ENCODE assay signal across 33 cellular contexts in genomic region chr5:81245871-81246235, GRCh38. TPM values are rescaled to one million over a fixed set of nuclear protein-coding genes. Genes with fewer than 3 reads are reported as not detected.
DNase-seq lines count a peak whose midpoint lies in the region; ATAC-seq and TF ChIP-seq lines count a peak whose summit lies in the region.
"Had no signal": no experiment of that assay in that cellular context is flagged by ENCODE, and none has a peak within 500 bp of the region (broad histone marks: within the 10 kb centered on the region; RNA-seq: fewer than 3 reads in every experiment).

No MANE protein-coding gene starts in this region.

- H3K9me3 ChIP-seq in gastrocnemius medialis = no peaks in the 10 kb centered on the region
- H3K9me3 ChIP-seq: BLaER1, MG63, transverse colon had no signal

- H3F3A ChIP-seq in GM23338 (replicated peaks; ENCODE audit: low read depth) = no peaks in the 10 kb centered on the region

- no peak overlapping the region for H2AFZ ChIP-seq in GM23338
- H2AFZ ChIP-seq: PC-9 had no signal

- H3K27ac Mint-ChIP-seq in GM23338 (peak overlapping the region; percentile 25; the same call in 1 of the 2 replicates), immature natural killer cell (no peak overlapping the region)
- H3K27ac Mint-ChIP-seq: activated CD4-positive, alpha-beta memory T cell treated with anti-CD3 and anti-CD28 coated beads, Interleukin-2, amount 10 ng/mL, durations not matched to agents 7 days and 5 days; effector memory CD8-positive, alpha-beta T cell; T-helper 17 cell had no signal

- no peaks in the 10 kb centered on the region for H3K27me3 ChIP-seq in GM23338 (ENCODE audit: insufficient read depth)
- peaks cover 2% of the 10 kb centered on the region for H3K27me3 ChIP-seq in foreskin keratinocyte
- no peaks in the 10 kb centered on the region for H3K27me3 ChIP-seq in gastrocnemius medialis
- H3K27me3 ChIP-seq: BLaER1, brain microvascular endothelial cell, MG63, transverse colon had no signal

- no peak overlapping the region for H3K4me3 ChIP-seq in GM23338
- H3K4me3 ChIP-seq in gastrocnemius medialis = no peak overlapping the region
- H3K4me3 ChIP-seq: BLaER1, coronary artery, GM12878, MG63, PC-9, transverse colon had no signal

- peaks cover 11% of the 10 kb centered on the region for H3K4me1 ChIP-seq in GM23338 (ENCODE audit: insufficient read depth)
- no peaks in the 10 kb centered on the region for H3K4me1 ChIP-seq in foreskin keratinocyte
- H3K4me1 ChIP-seq in gastrocnemius medialis = peaks cover 95 to 99% of the 10 kb centered on the region in 2 donors
- H3K4me1 ChIP-seq: transverse colon had no signal

- DNase-seq in GM23338 (ENCODE audit: low spot score) (no peak), amniotic epithelial cell (ENCODE audit: low read depth) (peak; percentile 29), foreskin keratinocyte (no peak), gastrocnemius medialis (no peak), immature natural killer cell (no peak), NOMO-1 (lab: John Stamatoyannopoulos, UW; ENCODE audit: unreplicated experiment in 2 of 2) (no peak), NCI-H2081 (lab: John Stamatoyannopoulos, UW) (no peak)
- DNase-seq: activated CD4-positive, alpha-beta memory T cell treated with anti-CD3 and anti-CD28 coated beads, Interleukin-2, amount 10 ng/mL, durations not matched to agents 7 days and 5 days; activated CD4-positive, alpha-beta T cell treated with anti-CD3 and anti-CD28 coated beads for 1 hour; activated CD8-positive, alpha-beta memory T cell treated with anti-CD3 and anti-CD28 coated beads, Interleukin-2, amount 50 U/mL, for 4 hours; activated naive CD4-positive, alpha-beta T cell treated with Interleukin-2 at 50 U/mL for 16 hours; brain microvascular endothelial cell; effector memory CD8-positive, alpha-beta T cell; foreskin melanocyte; H7; hippocampal formation; KG1; mesendoderm; MG63; NCI-H1930; NCI-H524 treated with DMSO at 0.1 percent for 48 hours; PC-9; posterior cingulate gyrus; Right ventricle myocardium superior; stimulated activated CD4-positive, alpha-beta T cell treated with anti-CD3 and anti-CD28 coated beads, Interleukin-12 subunit alpha, Interleukin-12 subunit beta, amount 100 ng/mL, for 4 hours; stimulated activated CD4-positive, alpha-beta T cell treated with anti-CD3 and anti-CD28 coated beads, Interleukin-2, amount 100 ng/mL, for 48 hours; T-helper 17 cell; transverse colon had no signal

- no peak overlapping the region for H3K27ac ChIP-seq in GM23338 (ENCODE audit: low read depth)
- H3K27ac ChIP-seq in foreskin keratinocyte = no peak overlapping the region
- peak overlapping the region; percentile 98 to 100 (median 98) for H3K27ac ChIP-seq in gastrocnemius medialis
- H3K27ac ChIP-seq: BLaER1, brain microvascular endothelial cell, coronary artery, HL-60, PC-9, transverse colon had no signal

- H3K4me1 Mint-ChIP-seq in GM23338 (peaks cover 40% of the 10 kb centered on the region), immature natural killer cell (no peaks in the 10 kb centered on the region)
- H3K4me1 Mint-ChIP-seq: activated CD4-positive, alpha-beta memory T cell treated with anti-CD3 and anti-CD28 coated beads, Interleukin-2, amount 10 ng/mL, durations not matched to agents 7 days and 5 days had no signal

- TF ChIP-seq CTCF in GM23338 (conservative IDR thresholded peaks at IDR 0.05; ENCODE audit: low read depth in 2 of 2) (no peak), foreskin keratinocyte (conservative IDR thresholded peaks at IDR 0.05) (no peak), gastrocnemius medialis (IDR thresholded peaks at IDR 0.05 in 4 of 5, conservative IDR thresholded peaks at IDR 0.05 in 1 of 5) (no peak)

- no peaks in the 10 kb centered on the region for H3K79me2 ChIP-seq in GM23338 (replicated peaks; ENCODE audit: insufficient read depth)

- no peaks in the 10 kb centered on the region for H3K36me3 ChIP-seq in GM23338 (ENCODE audit: insufficient read depth)
- no peaks in the 10 kb centered on the region for H3K36me3 ChIP-seq in gastrocnemius medialis
- H3K36me3 ChIP-seq: brain microvascular endothelial cell, MG63, transverse colon had no signal

- H3K27me3 Mint-ChIP-seq in GM23338 (ENCODE audit: insufficient read depth, low read depth, poor library complexity) (peaks cover 3% of the 10 kb centered on the region), immature natural killer cell (ENCODE audit: low read depth in 3 of 3) (no peaks in the 10 kb centered on the region)
- H3K27me3 Mint-ChIP-seq: activated CD4-positive, alpha-beta memory T cell treated with anti-CD3 and anti-CD28 coated beads, Interleukin-2, amount 10 ng/mL, durations not matched to agents 7 days and 5 days; effector memory CD8-positive, alpha-beta T cell; T-helper 17 cell had no signal

- TF ChIP-seq POLR2A in gastrocnemius medialis (IDR thresholded peaks at IDR 0.05) = no peak

- in situ Hi-C loops in gastrocnemius medialis (cut with MboI; ENCODE audit: low sequenced_read_pairs in 4 of 4) = no loop called here

- ATAC-seq in GM23338 (no peak), foreskin keratinocyte (peak; percentile 46), gastrocnemius medialis (peak in 1 of 2 donors; percentile 12)
- ATAC-seq: effector memory CD8-positive, alpha-beta T cell; GM12878; T-helper 17 cell had no signal

- intact Hi-C loops in gastrocnemius medialis (cut with DNase I; ENCODE audit: low total_unique reads) = loop anchor here (5.0 to 10.0 kb wide), 3 partner anchors 56 to 919 kb away; partner anchors contain the start of gene ZCCHC9

- no peak overlapping the region for H3K4me2 ChIP-seq in GM23338
- H3K4me2 ChIP-seq: BLaER1, PC-9 had no signal

- peaks cover 18% of the 10 kb centered on the region for H4K20me1 ChIP-seq in GM23338 (replicated peaks; ENCODE audit: insufficient read depth)
- H4K20me1 ChIP-seq: BLaER1 had no signal

- H3K4me3 Mint-ChIP-seq in GM23338 (no peak overlapping the region), immature natural killer cell (no peak overlapping the region)
- H3K4me3 Mint-ChIP-seq: activated CD4-positive, alpha-beta memory T cell treated with anti-CD3 and anti-CD28 coated beads, Interleukin-2, amount 10 ng/mL, durations not matched to agents 7 days and 5 days; effector memory CD8-positive, alpha-beta T cell; neural crest cell; T-helper 17 cell had no signal

- H3K9me3 Mint-ChIP-seq in GM23338 (no peaks in the 10 kb centered on the region), immature natural killer cell (no peaks in the 10 kb centered on the region)
- H3K9me3 Mint-ChIP-seq: activated CD4-positive, alpha-beta memory T cell treated with anti-CD3 and anti-CD28 coated beads, Interleukin-2, amount 10 ng/mL, durations not matched to agents 7 days and 5 days; effector memory CD8-positive, alpha-beta T cell had no signal

- no peaks in the 10 kb centered on the region for H3K9me2 ChIP-seq in GM23338 (ENCODE audit: insufficient read depth)

- H3K36me3 Mint-ChIP-seq in GM23338 (ENCODE audit: low read depth) (peaks cover 6% of the 10 kb centered on the region), immature natural killer cell (peaks cover 0 to 5% (median 0%) of the 10 kb centered on the region in 3 donors)

TF ChIP-seq in GM23338, 12 proteins besides CTCF, POLR2A, EP300 and RAD21 (continues in another document):
- no peak for TF ChIP-seq ZNF114 (CRISPR knock-in tag; IDR thresholded peaks at IDR 0.05)

RNA-seq across cellular contexts. Expression of gene CKMT2, which starts 12.7 kb away (rescaled TPM):
- 3.4 and 8.2 TPM in 2 replicates for total RNA-seq in GM23338 (2014; rRNA removed; shearing (Covaris generic))
- polyA plus RNA-seq in GM23338 (2016; fragmentation: Nextera tagmentation; extraction: Ambion mirVana) (2.1 and 2.9 TPM in 2 replicates), foreskin keratinocyte (not detected in 2 replicates), immature natural killer cell (under 1 TPM in 2 of 3 donors, not detected in 1; 0.36 to 0.99 TPM)
- total RNA-seq in foreskin keratinocyte (not detected in 2 replicates), gastrocnemius medialis (1,000 to 10,000 TPM in 2 of 4 donors, 100 to 1,000 TPM in 2; 550 to 1,114 (median 879) TPM)
- total RNA-seq: activated CD4-positive, alpha-beta memory T cell treated with anti-CD3 and anti-CD28 coated beads, Interleukin-2, amount 10 ng/mL, durations not matched to agents 7 days and 5 days; GM12878; neural crest cell; PC-9; T-helper 17 cell had no signal

RNA-seq across cellular contexts. Expression of gene ZCCHC9, which starts 55.5 kb away (rescaled TPM):
- 30.4 and 31.1 TPM in 2 replicates for total RNA-seq in GM23338 (2014; rRNA removed; shearing (Covaris generic))
- polyA plus RNA-seq in GM23338 (2016; fragmentation: Nextera tagmentation; extraction: Ambion mirVana) (45.5 and 48.7 TPM in 2 replicates), foreskin keratinocyte (25.5 and 27.8 TPM in 2 replicates), immature natural killer cell (1 to 10 TPM; 6.9 to 8.7 (median 8.1) TPM)
- total RNA-seq in foreskin keratinocyte (29.8 TPM in 2 replicates), gastrocnemius medialis (10 to 100 TPM in 3 of 4 donors, 1 to 10 TPM in 1; 8.0 to 15.7 (median 12.3) TPM)

Comparison
In these comparisons a context has a peak if more than half of its experiments do, and no peak if none do; other contexts are left out.
1. H3K27ac ChIP-seq: peak in gastrocnemius medialis (4 of 4); none in GM23338 (single experiment) and foreskin keratinocyte (single experiment).
2. RNA of gene CKMT2, which starts 12.7 kb away (total RNA-seq): 550 to 1,114 TPM in gastrocnemius medialis; 3.4 to 8.2 TPM in GM23338 and not detected in foreskin keratinocyte; every median in the first group is over 10 times any median in the second.